In the genomic region with DNA sequence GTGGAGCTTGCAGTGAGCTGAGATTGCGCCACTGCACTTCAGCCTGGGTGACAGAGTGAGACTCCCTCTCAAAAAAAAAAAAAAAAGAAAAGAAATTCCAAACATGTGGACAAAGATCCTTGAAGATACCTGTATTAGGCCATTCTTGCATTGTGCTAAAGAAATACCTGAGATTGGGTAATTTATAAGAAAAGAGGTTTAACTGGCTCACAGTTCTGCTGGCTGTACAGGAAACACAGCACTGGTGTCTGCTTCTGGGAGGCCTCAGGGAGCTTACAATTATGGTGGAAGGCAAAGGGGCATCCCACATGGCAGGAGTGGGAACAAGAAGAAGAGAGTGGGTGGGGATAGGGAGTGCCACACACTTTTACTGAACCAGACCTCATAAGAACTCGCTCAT, we compare ENCODE assay signal across 7 cellular contexts.
"Had no signal": no experiment of that assay in that cellular context is flagged by ENCODE, and none has a peak within 500 bp of the region (broad histone marks: within the 10 kb centered on the region; RNA-seq: fewer than 3 reads in every experiment).

No MANE protein-coding gene starts in this region.

- H3K27ac ChIP-seq: GM23248 had no signal

- H2AFZ ChIP-seq: GM23248, GM23338 had no signal

- H3K4me2 ChIP-seq: GM23338 had no signal

- DNase-seq: GM23248, GOT3, H7, H9, HCEC 1CT, HFFc6 had no signal

- H3K4me3 ChIP-seq: GM23248, GM23338 had no signal

- H3K9ac ChIP-seq: GM23248 had no signal
